9 cellular contexts compared by ENCODE assay signal in genomic region chr16:79316004-79316458, GRCh38.
DNase-seq lines count a peak whose midpoint lies in the region; ATAC-seq and TF ChIP-seq lines count a peak whose summit lies in the region.
"Had no signal": no experiment of that assay in that cellular context is flagged by ENCODE, and none has a peak within 500 bp of the region (broad histone marks: within the 10 kb centered on the region; RNA-seq: fewer than 3 reads in every experiment).

No MANE protein-coding gene starts in this region.

- no peak overlapping the region for H2AFZ ChIP-seq in MM.1S (ENCODE audit: low read length)

- no peak overlapping the region for H3K4me3 ChIP-seq in MM.1S (ENCODE audit: low read length)
- H3K4me3 ChIP-seq: ascending aorta had no signal

- no peaks in the 10 kb centered on the region for H3K9me3 Mint-ChIP-seq in stimulated activated naive CD8-positive, alpha-beta T cell treated with anti-CD3 and anti-CD28 coated beads, Interleukin-15, amount 100 ng/mL, for 72 hours

- H3K9me2 ChIP-seq in MM.1S (replicated peaks; ENCODE audit: insufficient read depth, low read length): no peaks in the 10 kb centered on the region

- H3K27ac ChIP-seq in MM.1S (ENCODE audit: low read length): no peak overlapping the region
- H3K27ac ChIP-seq: ascending aorta had no signal

- no peak overlapping the region for H3K4me2 ChIP-seq in MM.1S (ENCODE audit: low read depth, low read length)

- H3K36me3 ChIP-seq in MM.1S (replicated peaks; ENCODE audit: insufficient read depth, low read length): no peaks in the 10 kb centered on the region
- H3K36me3 ChIP-seq: ascending aorta had no signal

- no peaks in the 10 kb centered on the region for H4K20me1 ChIP-seq in MM.1S (ENCODE audit: insufficient read depth, low read length)

- H3K4me1 ChIP-seq in MM.1S (ENCODE audit: low read length): no peaks in the 10 kb centered on the region
- H3K4me1 ChIP-seq: ascending aorta had no signal

- no peak overlapping the region for H3K9ac ChIP-seq in MM.1S (ENCODE audit: low read length)

- peak; percentile 89 for ATAC-seq in HG03442 (IDR thresholded peaks at IDR 0.05; ENCODE audit: unreplicated experiment)
- ATAC-seq in stimulated activated naive CD8-positive, alpha-beta T cell treated with anti-CD3 and anti-CD28 coated beads, Interleukin-15, amount 100 ng/mL, for 72 hours: peak; percentile 84

- H3K4me3 Mint-ChIP-seq in stimulated activated naive CD8-positive, alpha-beta T cell treated with anti-CD3 and anti-CD28 coated beads, Interleukin-15, amount 100 ng/mL, for 72 hours: no peak overlapping the region

- no peaks in the 10 kb centered on the region for H3K9me3 ChIP-seq in MM.1S (replicated peaks; ENCODE audit: insufficient read depth, low read length)
- H3K9me3 ChIP-seq: ascending aorta had no signal

- no peaks in the 10 kb centered on the region for H3K79me2 ChIP-seq in MM.1S (ENCODE audit: low read length)

- H3K27me3 ChIP-seq in MM.1S (replicated peaks; ENCODE audit: insufficient read depth, low read length): no peaks in the 10 kb centered on the region
- H3K27me3 ChIP-seq: ascending aorta had no signal

- H3K4me1 Mint-ChIP-seq in stimulated activated naive CD8-positive, alpha-beta T cell treated with anti-CD3 and anti-CD28 coated beads, Interleukin-15, amount 100 ng/mL, for 72 hours: peaks cover 10% of the 10 kb centered on the region

- H3F3A ChIP-seq in MM.1S (ENCODE audit: insufficient read depth, low read length): no peaks in the 10 kb centered on the region

- peak; percentile 14 for DNase-seq in activated gamma-delta T cell treated with anti-CD3 and anti-CD28 coated beads, Interleukin-2, amount 50 U/mL, for 16 hours (ENCODE audit: low read depth)
- no peak for DNase-seq in activated gamma-delta T cell treated with Interleukin-2 at 50 U/mL for 16 hours
- DNase-seq in activated naive CD4-positive, alpha-beta T cell treated with anti-CD3 and anti-CD28 coated beads, Interleukin-2, amount 50 U/mL, for 16 hours: peak; percentile 52
- DNase-seq in stimulated activated naive CD8-positive, alpha-beta T cell treated with anti-CD3 and anti-CD28 coated beads, Interleukin-15, amount 100 ng/mL, for 72 hours: peak; percentile 4 to 48
- no peak for DNase-seq in MM.1S
- DNase-seq in NCI-H2029 (lab: John Stamatoyannopoulos, UW): no peak
- DNase-seq in SKM-1 treated with dmso at 0.1 percent for 144 hours (lab: John Stamatoyannopoulos, UW; ENCODE audit: unreplicated experiment): no peak

- no peak overlapping the region for H3K27ac Mint-ChIP-seq in stimulated activated naive CD8-positive, alpha-beta T cell treated with anti-CD3 and anti-CD28 coated beads, Interleukin-15, amount 100 ng/mL, for 72 hours

- peaks cover 63% of the 10 kb centered on the region for H3K27me3 Mint-ChIP-seq in stimulated activated naive CD8-positive, alpha-beta T cell treated with anti-CD3 and anti-CD28 coated beads, Interleukin-15, amount 100 ng/mL, for 72 hours

- no peak for TF ChIP-seq CTCF in MM.1S (IDR thresholded peaks at IDR 0.05; ENCODE audit: low read length)

Comparison
In these comparisons a context has a peak if more than half of its experiments do, and no peak if none do; other contexts are left out.
1. DNase-seq: peak in activated gamma-delta T cell treated with anti-CD3 and anti-CD28 coated beads, Interleukin-2, amount 50 U/mL, for 16 hours (single experiment), activated naive CD4-positive, alpha-beta T cell treated with anti-CD3 and anti-CD28 coated beads, Interleukin-2, amount 50 U/mL, for 16 hours (single experiment) and stimulated activated naive CD8-positive, alpha-beta T cell treated with anti-CD3 and anti-CD28 coated beads, Interleukin-15, amount 100 ng/mL, for 72 hours (2 of 2); none in activated gamma-delta T cell treated with Interleukin-2 at 50 U/mL for 16 hours (single experiment), MM.1S (single experiment), NCI-H2029 (single experiment) and SKM-1 treated with dmso at 0.1 percent for 144 hours (single experiment).